ENCODE assay signal across 1 cellular context in the genomic region with DNA sequence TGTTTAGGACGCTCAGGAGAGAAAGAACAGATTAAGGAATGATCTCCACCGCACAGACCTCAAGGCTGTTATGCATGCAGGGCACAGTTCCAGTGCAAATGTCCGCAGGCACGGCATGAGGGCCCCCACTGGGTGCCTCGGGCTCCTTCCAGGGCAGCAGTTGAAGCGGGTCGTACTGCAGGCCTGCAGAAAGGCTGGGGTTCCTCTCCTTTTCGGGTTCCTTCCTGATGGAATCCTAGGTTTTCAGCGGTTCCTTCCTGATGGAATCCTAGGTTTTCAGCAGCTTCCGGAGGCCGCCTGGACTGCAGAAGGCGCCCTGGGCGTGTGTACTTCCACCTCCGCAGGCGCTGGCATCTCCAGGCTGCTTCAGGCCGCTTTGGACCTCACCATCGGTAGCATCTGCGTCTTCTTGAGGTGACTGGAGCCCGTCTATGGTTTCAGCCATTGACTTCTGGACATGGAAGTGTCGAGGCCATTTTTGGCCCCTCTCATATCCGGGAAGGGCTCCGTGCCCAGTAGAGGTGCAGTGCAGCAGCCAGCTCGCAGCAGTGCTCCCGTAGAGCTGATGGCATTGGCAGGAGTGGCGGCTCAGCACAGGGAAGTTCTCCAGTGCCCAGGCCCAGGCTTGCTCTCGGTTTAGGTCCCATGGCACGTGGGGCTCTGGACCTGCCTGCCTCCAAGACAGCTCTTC.
A peak's percentile ranks its signal among the peaks of the same experiment; 100 is the strongest.
TF ChIP-seq lines count a peak whose summit lies in the region.

No MANE protein-coding gene starts in this region.

TF ChIP-seq in K562, 482 proteins besides CTCF, POLR2A, EP300 and RAD21 (continues in another document):
- TF ChIP-seq, protein P1, sequence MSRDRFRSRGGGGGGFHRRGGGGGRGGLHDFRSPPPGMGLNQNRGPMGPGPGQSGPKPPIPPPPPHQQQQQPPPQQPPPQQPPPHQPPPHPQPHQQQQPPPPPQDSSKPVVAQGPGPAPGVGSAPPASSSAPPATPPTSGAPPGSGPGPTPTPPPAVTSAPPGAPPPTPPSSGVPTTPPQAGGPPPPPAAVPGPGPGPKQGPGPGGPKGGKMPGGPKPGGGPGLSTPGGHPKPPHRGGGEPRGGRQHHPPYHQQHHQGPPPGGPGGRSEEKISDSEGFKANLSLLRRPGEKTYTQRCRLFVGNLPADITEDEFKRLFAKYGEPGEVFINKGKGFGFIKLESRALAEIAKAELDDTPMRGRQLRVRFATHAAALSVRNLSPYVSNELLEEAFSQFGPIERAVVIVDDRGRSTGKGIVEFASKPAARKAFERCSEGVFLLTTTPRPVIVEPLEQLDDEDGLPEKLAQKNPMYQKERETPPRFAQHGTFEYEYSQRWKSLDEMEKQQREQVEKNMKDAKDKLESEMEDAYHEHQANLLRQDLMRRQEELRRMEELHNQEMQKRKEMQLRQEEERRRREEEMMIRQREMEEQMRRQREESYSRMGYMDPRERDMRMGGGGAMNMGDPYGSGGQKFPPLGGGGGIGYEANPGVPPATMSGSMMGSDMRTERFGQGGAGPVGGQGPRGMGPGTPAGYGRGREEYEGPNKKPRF (IDR thresholded peaks at IDR 0.05; ENCODE audit: low read depth, low read length) = no peak
- no peak for TF ChIP-seq ZKSCAN8 (CRISPR knock-in tag; IDR thresholded peaks at IDR 0.05)
- no peak for TF ChIP-seq ZNF639 (CRISPR knock-in tag; conservative IDR thresholded peaks at IDR 0.05 in 1 of 2, IDR thresholded peaks at IDR 0.05 in 1 of 2)
- no peak for TF ChIP-seq FOSL1 (tag; conservative IDR thresholded peaks at IDR 0.05)
- no peak for TF ChIP-seq NR1H2 (CRISPR knock-in tag; IDR thresholded peaks at IDR 0.05)
- peak; percentile 48; the same call in 1 of the 2 replicates for TF ChIP-seq GTF2E2 (tag; IDR thresholded peaks at IDR 0.05)
- peak; percentile 46; the same call in 1 of the 2 replicates for TF ChIP-seq ETV5 (CRISPR knock-in tag; IDR thresholded peaks at IDR 0.05; ENCODE audit: low read depth)
- no peak for TF ChIP-seq RFX7 (CRISPR knock-in tag; IDR thresholded peaks at IDR 0.05)
- peak; percentile 49 for TF ChIP-seq RBFOX2 (IDR thresholded peaks at IDR 0.05; ENCODE audit: low read depth, low read length)
- TF ChIP-seq C11orf30 (IDR thresholded peaks at IDR 0.05; ENCODE audit: low read depth) = no peak
- TF ChIP-seq CBX1 (IDR thresholded peaks at IDR 0.05; ENCODE audit: low read depth) = no peak
- TF ChIP-seq, protein P2, sequence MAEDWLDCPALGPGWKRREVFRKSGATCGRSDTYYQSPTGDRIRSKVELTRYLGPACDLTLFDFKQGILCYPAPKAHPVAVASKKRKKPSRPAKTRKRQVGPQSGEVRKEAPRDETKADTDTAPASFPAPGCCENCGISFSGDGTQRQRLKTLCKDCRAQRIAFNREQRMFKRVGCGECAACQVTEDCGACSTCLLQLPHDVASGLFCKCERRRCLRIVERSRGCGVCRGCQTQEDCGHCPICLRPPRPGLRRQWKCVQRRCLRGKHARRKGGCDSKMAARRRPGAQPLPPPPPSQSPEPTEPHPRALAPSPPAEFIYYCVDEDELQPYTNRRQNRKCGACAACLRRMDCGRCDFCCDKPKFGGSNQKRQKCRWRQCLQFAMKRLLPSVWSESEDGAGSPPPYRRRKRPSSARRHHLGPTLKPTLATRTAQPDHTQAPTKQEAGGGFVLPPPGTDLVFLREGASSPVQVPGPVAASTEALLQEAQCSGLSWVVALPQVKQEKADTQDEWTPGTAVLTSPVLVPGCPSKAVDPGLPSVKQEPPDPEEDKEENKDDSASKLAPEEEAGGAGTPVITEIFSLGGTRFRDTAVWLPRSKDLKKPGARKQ (CRISPR knock-in tag; IDR thresholded peaks at IDR 0.05) = no peak
- 0 out of 2 replicates have a peak, but pooled peaks have one; percentile 20 for TF ChIP-seq ZBTB17 (CRISPR knock-in tag; IDR thresholded peaks at IDR 0.05)
- no peak for TF ChIP-seq STAT5B (CRISPR knock-in tag; IDR thresholded peaks at IDR 0.05)
- no peak for TF ChIP-seq ZSCAN32 (CRISPR knock-in tag; IDR thresholded peaks at IDR 0.05)
- no peak for TF ChIP-seq HLTF (IDR thresholded peaks at IDR 0.05)
- no peak for TF ChIP-seq HSF4 (CRISPR knock-in tag; IDR thresholded peaks at IDR 0.05; ENCODE audit: borderline replicate concordance)
- TF ChIP-seq E2F6 (IDR thresholded peaks at IDR 0.05; ENCODE audit: borderline replicate concordance in 1 of 2, extremely low read depth in 1 of 2, insufficient read depth in 1 of 2, insufficient read length in 1 of 2, low read depth in 1 of 2, low read length in 1 of 2, poor library complexity in 1 of 2, severe bottlenecking in 1 of 2) = peak in 1 of 2 experiments; percentile 3
- TF ChIP-seq HMGN3 (IDR thresholded peaks at IDR 0.05; ENCODE audit: borderline replicate concordance, extremely low read depth, insufficient read length, low read depth, low read length) = no peak
- TF ChIP-seq SUPT5H (IDR thresholded peaks at IDR 0.05) = no peak
- TF ChIP-seq TFE3 (CRISPR knock-in tag; IDR thresholded peaks at IDR 0.05) = no peak
- TF ChIP-seq PHF21A (IDR thresholded peaks at IDR 0.05; ENCODE audit: borderline replicate concordance, low read depth) = no peak
- no peak for TF ChIP-seq JUN (IDR thresholded peaks at IDR 0.05; ENCODE audit: borderline replicate concordance, low read depth, low read length)
- no peak for TF ChIP-seq JUN (CRISPR knock-in tag; IDR thresholded peaks at IDR 0.05; ENCODE audit: borderline replicate concordance)
- TF ChIP-seq FOS (IDR thresholded peaks at IDR 0.05; ENCODE audit: extremely low read depth, insufficient read length) = no peak
- TF ChIP-seq ETV1 (tag; conservative IDR thresholded peaks at IDR 0.05; ENCODE audit: low read depth) = 0 out of 2 replicates have a peak, but pooled peaks have one; percentile 19
- no peak for TF ChIP-seq NR2C2 (CRISPR knock-in tag; IDR thresholded peaks at IDR 0.05)
- TF ChIP-seq NR2C2 (tag; IDR thresholded peaks at IDR 0.05) = 0 out of 2 replicates have a peak, but pooled peaks have one; percentile 25
- TF ChIP-seq MAZ (CRISPR knock-in tag; conservative IDR thresholded peaks at IDR 0.05 in 1 of 2, IDR thresholded peaks at IDR 0.05 in 1 of 2) = 0 out of 4 replicates have a peak, but pooled peaks of 1 of the 2 experiments have one; percentile 16
- no peak for TF ChIP-seq ZNF644 (tag; IDR thresholded peaks at IDR 0.05; ENCODE audit: low read depth)
- TF ChIP-seq, protein P3, sequence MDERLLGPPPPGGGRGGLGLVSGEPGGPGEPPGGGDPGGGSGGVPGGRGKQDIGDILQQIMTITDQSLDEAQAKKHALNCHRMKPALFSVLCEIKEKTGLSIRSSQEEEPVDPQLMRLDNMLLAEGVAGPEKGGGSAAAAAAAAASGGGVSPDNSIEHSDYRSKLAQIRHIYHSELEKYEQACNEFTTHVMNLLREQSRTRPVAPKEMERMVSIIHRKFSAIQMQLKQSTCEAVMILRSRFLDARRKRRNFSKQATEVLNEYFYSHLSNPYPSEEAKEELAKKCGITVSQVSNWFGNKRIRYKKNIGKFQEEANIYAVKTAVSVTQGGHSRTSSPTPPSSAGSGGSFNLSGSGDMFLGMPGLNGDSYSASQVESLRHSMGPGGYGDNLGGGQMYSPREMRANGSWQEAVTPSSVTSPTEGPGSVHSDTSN (CRISPR knock-in tag; IDR thresholded peaks at IDR 0.05; ENCODE audit: low read depth) = no peak
- TF ChIP-seq, protein P3 (tag; conservative IDR thresholded peaks at IDR 0.05; ENCODE audit: low read depth) = no peak
- peak in 1 of 3 experiments; percentile 7 for TF ChIP-seq YY1 (IDR thresholded peaks at IDR 0.05; ENCODE audit: borderline replicate concordance in 1 of 3, control insufficient read depth in 1 of 3, extremely low read depth in 1 of 3, insufficient read depth in 3 of 3, insufficient read length in 1 of 3, insufficient replicate concordance in 2 of 3, low read depth in 1 of 3, low read length in 2 of 3)
- no peak for TF ChIP-seq DMBX1 (CRISPR knock-in tag; IDR thresholded peaks at IDR 0.05; ENCODE audit: borderline replicate concordance)
- no peak for TF ChIP-seq ZBTB33 (CRISPR knock-in tag; IDR thresholded peaks at IDR 0.05)
- TF ChIP-seq NFIX (CRISPR knock-in tag; IDR thresholded peaks at IDR 0.05; ENCODE audit: low read depth) = no peak
- TF ChIP-seq SRSF3 (IDR thresholded peaks at IDR 0.05; ENCODE audit: insufficient read depth, low read length) = no peak
- TF ChIP-seq TCF7L2 (IDR thresholded peaks at IDR 0.05; ENCODE audit: low read depth, low read length) = no peak
- no peak for TF ChIP-seq CBFA2T2 (conservative IDR thresholded peaks at IDR 0.05)
